In genomic region chr11:72112541-72113136, GRCh38 we compare ENCODE assay signal across 7 cellular contexts.
DNase-seq lines count a peak whose midpoint lies in the region; ATAC-seq and FAIRE-seq lines count a peak whose summit lies in the region.

ANAPC15 (minus strand) TSS chr11:72112695; CDS start chr11:72111276, 1,419 bp downstream.

- DNase-seq in GM18507 (ENCODE audit: extremely low spot score, insufficient read length, low read depth) (peak; percentile 83), NCI-H2029 treated with DMSO at 0.1 percent for 48 hours (lab: John Stamatoyannopoulos, UW) (peak; percentile 98), T-helper 9 cell (peak; percentile 91), astrocyte of the hippocampus (ENCODE audit: low read depth, low spot score) (peak; percentile 99), hippocampal formation (lab: John Stamatoyannopoulos, UW) (peak; percentile 95 to 96), retina (peak; percentile 100)

- ATAC-seq in HG02981 (IDR thresholded peaks at IDR 0.05; ENCODE audit: unreplicated experiment) = peak; percentile 76

- FAIRE-seq in GM18507 (lab: Jason Lieb, UNC) = no peak

Comparison
In these comparisons a context has a peak if more than half of its experiments do, and no peak if none do; other contexts are left out.
1. Peak in every context shown above with its lines: DNase-seq and ATAC-seq.